ENCODE assay signal across 15 cellular contexts in genomic region chr1:29682918-29683314, GRCh38.
A peak's percentile ranks its signal among the peaks of the same experiment; 100 is the strongest.
DNase-seq lines count a peak whose midpoint lies in the region; FAIRE-seq and TF ChIP-seq lines count a peak whose summit lies in the region.
"Had no signal": no experiment of that assay in that cellular context is flagged by ENCODE, and none has a peak within 500 bp of the region (broad histone marks: within the 10 kb centered on the region; RNA-seq: fewer than 3 reads in every experiment).

No MANE protein-coding gene starts in this region.

- peak; percentile 40 for FAIRE-seq in bronchial epithelial cell (lab: Jason Lieb, UNC)
- FAIRE-seq: A204.1, colon, HTR-8/SVneo had no signal

- 5% methylated on average over 3 of the region's 3 CpGs for WGBS in prostate gland

- no peaks in the 10 kb centered on the region for H3K9me3 Mint-ChIP-seq in Calu3 (ENCODE audit: low read depth, unreplicated experiment)

- no peak overlapping the region for H3K4me3 Mint-ChIP-seq in Calu3 (ENCODE audit: low read depth, unreplicated experiment)

- TF ChIP-seq POLR2A in prostate gland (IDR thresholded peaks at IDR 0.05), result no peak

- no peaks in the 10 kb centered on the region for H3K36me3 ChIP-seq in bronchial epithelial cell (ENCODE audit: control insufficient read depth, insufficient read depth, low read length)
- H3K36me3 ChIP-seq in prostate gland, result no peaks in the 10 kb centered on the region

- CTCF ChIA-PET in Calu3 (lab: Charles Lee), result no interaction called here

- H3K27me3 ChIP-seq in bronchial epithelial cell (ENCODE audit: control insufficient read depth, insufficient read depth, low read length) (no peaks in the 10 kb centered on the region), prostate gland (replicated peaks; ENCODE audit: insufficient read depth) (peaks cover 29% of the 10 kb centered on the region)

- H3K27ac ChIP-seq in prostate gland, result no peak overlapping the region

- TF ChIP-seq CTCF in bronchial epithelial cell (IDR thresholded peaks at IDR 0.05; ENCODE audit: insufficient read depth, low read length, severe bottlenecking) (no peak), prostate gland (IDR thresholded peaks at IDR 0.05) (no peak), Calu3 (IDR thresholded peaks at IDR 0.05; ENCODE audit: unreplicated experiment) (no peak)

- no peaks in the 10 kb centered on the region for H3K4me1 Mint-ChIP-seq in Calu3 (ENCODE audit: low read depth, unreplicated experiment)

- H3K4me3 ChIP-seq in bronchial epithelial cell (ENCODE audit: low read depth, low read length) (no peak overlapping the region), prostate gland (no peak overlapping the region)

- H3K27ac Mint-ChIP-seq in Calu3 (ENCODE audit: unreplicated experiment), result no peak overlapping the region

- H3K9me3 ChIP-seq in prostate gland, result no peaks in the 10 kb centered on the region

- no TSS peak for BruUV-seq in Calu3 (replicated peaks; lab: Mats Ljungman, UMichigan)

- peaks cover 7% of the 10 kb centered on the region for H3K4me1 ChIP-seq in prostate gland (replicated peaks)

- H3K27me3 Mint-ChIP-seq in Calu3 (ENCODE audit: unreplicated experiment), result peaks cover 81% of the 10 kb centered on the region

- H3K36me3 Mint-ChIP-seq in Calu3 (ENCODE audit: insufficient read depth, unreplicated experiment), result no peaks in the 10 kb centered on the region

- intact Hi-C loops in prostate gland (cut with DNase I) (no loop called here), Calu3 (cut with micrococcal nuclease; ENCODE audit: unreplicated experiment) (no loop called here)

- DNase-seq in NCI-H2171 (lab: John Stamatoyannopoulos, UW) (peak; percentile 16), NCI-H2171 treated with DMSO at 0.1 percent for 48 hours (lab: John Stamatoyannopoulos, UW) (no peak), NCI-H2081 (lab: John Stamatoyannopoulos, UW) (peak; percentile 71 to 91), bronchial epithelial cell (ENCODE audit: low read depth) (no peak), prostate gland (ENCODE audit: low spot score) (peak; percentile 92), Calu3 (no peak), OCI-M1 (lab: John Stamatoyannopoulos, UW) (no peak), AG08396 (ENCODE audit: low spot score) (no peak)
- DNase-seq: activated gamma-delta T cell; GDM1; NCI-H187; stimulated activated naive CD4-positive, alpha-beta T cell treated with Interleukin-2 at 50 U/mL for 16 hours had no signal

Comparison
In these comparisons a context has a peak if more than half of its experiments do, and no peak if none do; other contexts are left out.
1. DNase-seq: peak in NCI-H2171 (single experiment), NCI-H2081 (2 of 2) and prostate gland (single experiment); none in NCI-H2171 treated with DMSO at 0.1 percent for 48 hours (single experiment), bronchial epithelial cell (single experiment), Calu3 (single experiment), OCI-M1 (single experiment) and AG08396 (single experiment).